ENCODE assay signal across 21 cellular contexts in genomic region chrX:113514906-113515305, GRCh38.
"Had no signal": no experiment of that assay in that cellular context is flagged by ENCODE, and none has a peak within 500 bp of the region (broad histone marks: within the 10 kb centered on the region; RNA-seq: fewer than 3 reads in every experiment).

No MANE protein-coding gene starts in this region.

- H3K4me3 ChIP-seq: gastroesophageal sphincter, left lung, lung, neural progenitor cell, right atrium auricular region, tibial artery had no signal

- H3K4me2 ChIP-seq: neural progenitor cell had no signal

- DNase-seq: activated CD4-positive, alpha-beta memory T cell treated with anti-CD3 and anti-CD28 coated beads, Interleukin-2, amount 10 ng/mL, durations not matched to agents 7 days and 5 days; activated CD4-positive, alpha-beta T cell treated with anti-CD3 and anti-CD28 coated beads, Interleukin-2, amount 10 ng/mL, durations not matched to agents 24 days and 14 days; activated gamma-delta T cell; activated naive CD4-positive, alpha-beta T cell treated with anti-CD3 and anti-CD28 coated beads, Interleukin-2, amount 50 U/mL, for 16 hours; activated naive CD8-positive, alpha-beta T cell treated with anti-CD3 and anti-CD28 coated beads, Interleukin-2, amount 50 U/mL, for 24 hours; activated T-cell treated with anti-CD3 and anti-CD28 coated beads for 4 hours; caudate nucleus; dermis blood vessel endothelial cell; effector CD8-positive, alpha-beta T cell; head of caudate nucleus; left lung; naive thymus-derived CD4-positive, alpha-beta T cell; stimulated activated CD4-positive, alpha-beta T cell treated with anti-CD3 and anti-CD28 coated beads, Interleukin-1b, Interleukin-23, amount 100 ng/mL, for 48 hours; stimulated activated naive CD8-positive, alpha-beta T cell treated with anti-CD3 and anti-CD28 coated beads, Interleukin-15, amount 100 ng/mL, for 72 hours; tibial artery had no signal

- H3K27ac ChIP-seq: gastroesophageal sphincter, left lung, neural progenitor cell, right atrium auricular region, tibial artery had no signal

- ATAC-seq: activated CD4-positive, CD25-positive, alpha-beta regulatory T cell treated with anti-CD3 and anti-CD28 coated beads, Interleukin-2, amount 50 U/mL, for 24 hours; activated naive CD8-positive, alpha-beta T cell treated with anti-CD3 and anti-CD28 coated beads, Interleukin-2, amount 50 U/mL, for 24 hours; esophagus mucosa; gastroesophageal sphincter; left lung; naive thymus-derived CD4-positive, alpha-beta T cell; stimulated activated naive CD8-positive, alpha-beta T cell treated with anti-CD3 and anti-CD28 coated beads, Interleukin-15, amount 100 ng/mL, for 72 hours had no signal

- H3K4me1 ChIP-seq: gastroesophageal sphincter, left lung, right atrium auricular region had no signal

- H3K9ac ChIP-seq: neural progenitor cell had no signal

- H2AFZ ChIP-seq: neural progenitor cell had no signal

- H3K27me3 ChIP-seq: gastroesophageal sphincter, neural progenitor cell, right atrium auricular region, tibial artery had no signal

- H3K36me3 ChIP-seq: gastroesophageal sphincter, left lung, neural progenitor cell, right atrium auricular region, tibial artery had no signal

- H3K9me3 ChIP-seq: gastroesophageal sphincter, left lung, right atrium auricular region, tibial artery had no signal
